2 cellular contexts compared by ENCODE assay signal in the genomic region with DNA sequence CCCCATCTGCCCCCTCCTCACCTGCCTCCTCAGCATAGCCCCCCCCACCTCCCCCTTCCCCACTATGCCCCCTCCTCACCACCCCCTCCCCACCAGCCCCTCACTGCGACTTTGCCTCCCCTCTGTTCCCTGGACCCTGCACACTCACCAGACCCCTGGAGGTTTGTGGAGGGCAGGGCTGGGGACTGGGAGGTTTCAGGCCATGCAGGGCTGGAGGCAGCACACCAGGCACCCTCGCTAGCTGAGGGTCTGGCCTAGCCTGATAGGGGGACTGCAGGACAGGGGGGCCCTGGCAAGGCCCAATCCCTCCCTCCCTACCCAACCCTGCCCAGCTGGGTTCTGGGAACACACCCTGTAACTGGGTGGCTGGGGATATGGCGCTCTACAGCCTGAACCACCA.
TF ChIP-seq lines count a peak whose summit lies in the region.

No MANE protein-coding gene starts in this region.

TF ChIP-seq in HEK293, 187 proteins besides CTCF, POLR2A, EP300 and RAD21:
- no peak for TF ChIP-seq OVOL3 (tag by site-specific recombination; IDR thresholded peaks at IDR 0.05)
- peak; percentile 22; the same call in 1 of the 2 replicates for TF ChIP-seq GLIS1 (tag by site-specific recombination; IDR thresholded peaks at IDR 0.05)
- TF ChIP-seq ZNF513 (tag by site-specific recombination; IDR thresholded peaks at IDR 0.05), result no peak
- TF ChIP-seq ZNF266 (tag by site-specific recombination; IDR thresholded peaks at IDR 0.05; ENCODE audit: low read depth), result no peak
- TF ChIP-seq ZBTB7A (tag by site-specific recombination; IDR thresholded peaks at IDR 0.05; ENCODE audit: low read depth), result peak; percentile 41; the same call in 1 of the 2 replicates
- no peak for TF ChIP-seq PRDM4 (tag by site-specific recombination; IDR thresholded peaks at IDR 0.05)
- TF ChIP-seq ZNF585B (tag by site-specific recombination; IDR thresholded peaks at IDR 0.05), result no peak

TF ChIP-seq in K562, 482 proteins besides CTCF, POLR2A, EP300 and RAD21:
- TF ChIP-seq ZBTB7A (IDR thresholded peaks at IDR 0.05; ENCODE audit: borderline replicate concordance, control insufficient read depth, low read depth, low read length) (peak; percentile 53; the same call in 1 of the 2 replicates), FOXA3 (CRISPR knock-in tag; conservative IDR thresholded peaks at IDR 0.05 in 1 of 2, IDR thresholded peaks at IDR 0.05 in 1 of 2) (no peak), ELF4 (CRISPR knock-in tag; IDR thresholded peaks at IDR 0.05) (no peak)
